ENCODE assay signal across 8 cellular contexts in the genomic region with DNA sequence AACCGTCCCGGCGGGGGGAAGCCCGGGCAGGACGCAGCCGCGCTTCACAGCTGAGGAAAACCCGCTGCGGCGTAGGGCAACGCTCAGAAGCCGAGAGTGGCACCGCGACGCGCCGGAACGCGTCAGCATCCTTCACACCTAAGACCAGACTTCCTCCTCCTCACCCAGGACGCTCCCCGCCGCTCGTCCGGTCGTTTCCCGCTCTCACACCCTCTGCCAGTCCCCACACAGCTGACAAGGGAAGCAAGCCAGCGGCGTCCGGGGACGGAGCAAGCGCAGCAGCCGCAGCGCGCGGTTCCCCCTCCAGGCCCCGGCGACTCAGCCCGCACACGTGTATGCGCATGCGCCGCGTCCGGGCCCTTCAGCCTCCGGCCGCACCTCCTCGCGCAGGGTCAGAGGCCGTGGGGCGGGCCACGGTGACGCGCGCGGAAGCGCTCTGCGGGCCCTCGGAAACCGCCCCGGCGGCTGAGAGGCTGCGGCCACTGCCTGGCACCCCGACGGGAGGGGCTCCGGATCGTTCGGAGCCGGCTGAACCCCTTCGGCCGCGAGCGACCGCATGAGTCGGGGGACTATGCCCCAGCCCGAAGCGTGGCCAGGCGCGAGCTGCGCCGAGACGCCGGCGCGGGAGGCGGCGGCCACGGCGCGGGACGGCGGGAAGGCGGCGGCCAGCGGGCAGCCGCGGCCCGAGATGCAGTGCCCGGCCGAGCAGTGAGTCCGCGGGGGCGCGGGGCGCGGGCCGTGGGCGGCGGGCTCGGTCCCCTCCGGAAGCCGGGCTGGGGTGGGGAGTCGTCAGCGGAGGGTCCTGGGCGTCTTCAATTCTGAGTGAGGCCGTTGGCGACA. TPM values are rescaled to one million over a fixed set of nuclear protein-coding genes. Genes with fewer than 3 reads are reported as not detected.
A peak's percentile ranks its signal among the peaks of the same experiment; 100 is the strongest.
DNase-seq lines count a peak whose midpoint lies in the region; ATAC-seq and TF ChIP-seq lines count a peak whose summit lies in the region.

TSS of gene OTULIN (plus strand) at position 449 of the 840 bp plus-strand sequence. CDS start at position 557, 108 bp downstream.

- H3K9ac ChIP-seq in subcutaneous abdominal adipose tissue (ENCODE audit: low read length in 5 of 5) = peak within 1 kb of the TSS; percentile 80 to 91 (median 81)

- peak within 1 kb of the TSS; percentile 81 for H3K27ac ChIP-seq in foreskin keratinocyte
- peak within 1 kb of the TSS; percentile 88 for H3K27ac ChIP-seq in subcutaneous abdominal adipose tissue (ENCODE audit: low read depth, low read length)

- H3K9me3 ChIP-seq in neuron (ENCODE audit: low read length) (no peaks in the 10 kb centered on the region), subcutaneous abdominal adipose tissue (ENCODE audit: control insufficient read depth in 5 of 5, low read length in 5 of 5) (no peaks in the 10 kb centered on the region)

- H3K4me1 ChIP-seq in foreskin keratinocyte (peaks cover 28% of the 10 kb centered on the region), neuron (ENCODE audit: insufficient read depth, low read length) (peaks cover 19% of the 10 kb centered on the region), subcutaneous abdominal adipose tissue (ENCODE audit: control insufficient read depth in 5 of 5, insufficient read depth in 5 of 5, low read length in 5 of 5) (peaks cover 5 to 47% (median 31%) of the 10 kb centered on the region in 5 donors)

- ATAC-seq in foreskin keratinocyte = peak; percentile 72

- H2AFZ ChIP-seq in neuron (ENCODE audit: low read depth, low read length) = peak within 1 kb of the TSS; percentile 38

- H3K27me3 ChIP-seq in foreskin keratinocyte (no peaks in the 10 kb centered on the region), neuron (ENCODE audit: insufficient read depth, low read length) (no peaks in the 10 kb centered on the region), subcutaneous abdominal adipose tissue (ENCODE audit: control insufficient read depth in 5 of 5, insufficient read depth in 4 of 5, low read length in 5 of 5) (no peaks in the 10 kb centered on the region)

- TF ChIP-seq CTCF in LNCaP clone FGC (IDR thresholded peaks at IDR 0.05; ENCODE audit: control insufficient read depth, extremely low read depth, insufficient read depth) = no peak
- TF ChIP-seq CTCF in foreskin keratinocyte (conservative IDR thresholded peaks at IDR 0.05) = no peak

- H3K36me3 ChIP-seq in neuron (ENCODE audit: insufficient read depth, low read length) (no peaks in the 10 kb centered on the region), subcutaneous abdominal adipose tissue (ENCODE audit: control insufficient read depth in 5 of 5, insufficient read depth in 5 of 5, low read length in 5 of 5) (peaks cover 0 to 3% (median 0%) of the 10 kb centered on the region in 5 donors)

- H3K4me3 ChIP-seq in LNCaP clone FGC (ENCODE audit: low read depth, low read length) (peak within 1 kb of the TSS; percentile 83), neuron (ENCODE audit: low read length) (peak within 1 kb of the TSS; percentile 67), subcutaneous abdominal adipose tissue (ENCODE audit: low read depth in 1 of 5, low read length in 5 of 5) (peak within 1 kb of the TSS; percentile 71 to 86 (median 85))

- peak; percentile 94 for DNase-seq in ELF-1 (ENCODE audit: low read depth, low spot score)
- peak; percentile 91 for DNase-seq in H4 (ENCODE audit: low spot score)
- DNase-seq in LNCaP clone FGC (ENCODE audit: low read depth) = peak; percentile 66
- DNase-seq in SHP77 treated with DMSO at 0.1 percent for 48 hours (lab: John Stamatoyannopoulos, UW) = peak; percentile 90
- DNase-seq in activated gamma-delta T cell treated with Interleukin-2 at 50 U/mL for 16 hours = peak; percentile 78
- peak; percentile 76 to 82 for DNase-seq in foreskin keratinocyte

RNA-seq across cellular contexts. Expression of gene OTULIN, which starts in this region (rescaled TPM):
- total RNA-seq in H4 (2014; rRNA removed; shearing (Covaris generic)) = 23.0 and 32.7 TPM in 2 replicates
- 25.2 and 26.2 TPM in 2 replicates for total RNA-seq in foreskin keratinocyte
- polyA plus RNA-seq in foreskin keratinocyte = 9.0 and 11.4 TPM in 2 replicates

Comparison
In these comparisons a context has a peak if more than half of its experiments do, and no peak if none do; other contexts are left out.
1. Peak in every context shown above with its lines: DNase-seq, ATAC-seq, H3K4me3 ChIP-seq and H3K27ac ChIP-seq.